In genomic region chr16:30355144-30355953, GRCh38 we compare ENCODE assay signal across 8 cellular contexts. TPM values are rescaled to one million over a fixed set of nuclear protein-coding genes. Genes with fewer than 3 reads are reported as not detected.
A peak's percentile ranks its signal among the peaks of the same experiment; 100 is the strongest.
DNase-seq lines count a peak whose midpoint lies in the region; ATAC-seq and TF ChIP-seq lines count a peak whose summit lies in the region.

Gene CD2BP2, minus strand, starts transcription at chr16:30355308. Its CDS starts 627 bp downstream, at chr16:30354681.

- H3K36me3 ChIP-seq in GM23248 (ENCODE audit: low read depth): peaks cover 11% of the 10 kb centered on the region; the same call in 1 of the 2 replicates
- peaks cover 38% of the 10 kb centered on the region for H3K36me3 ChIP-seq in fibroblast of lung (ENCODE audit: control insufficient read depth, insufficient read depth, low read length)

- H3K27ac Mint-ChIP-seq in activated T-helper 2 cell treated with anti-CD3 and anti-CD28 coated beads, Interferon-gamma antibody, Interleukin-2, Interleukin-4, amounts not matched to agents 10 μg/mL and 5 μg/mL and 100 μg/mL, durations not matched to agents 14 hours and 24 hours and 36 hours: peak within 1 kb of the TSS; percentile 89
- peak within 1 kb of the TSS; percentile 97 to 99 (median 98) for H3K27ac Mint-ChIP-seq in naive B cell
- peak within 1 kb of the TSS; percentile 97 for H3K27ac Mint-ChIP-seq in stimulated activated effector memory CD8-positive, alpha-beta T cell treated with anti-CD3 and anti-CD28 coated beads, Interleukin-12 subunit alpha, Interleukin-12 subunit beta, amount 100 ng/mL, for 72 hours

- peak; percentile 99 for DNase-seq in DMS53 treated with DMSO at 0.1 percent for 48 hours (lab: John Stamatoyannopoulos, UW; ENCODE audit: unreplicated experiment)
- DNase-seq in GM23248: peak; percentile 100
- peak; percentile 98 for DNase-seq in LoVo (ENCODE audit: low spot score)
- DNase-seq in activated T-helper 2 cell treated with anti-CD3 and anti-CD28 coated beads, Interferon-gamma antibody, Interleukin-2, Interleukin-4, amounts not matched to agents 10 μg/mL and 5 μg/mL and 100 μg/mL, durations not matched to agents 14 hours and 24 hours and 36 hours (ENCODE audit: low spot score): peak; percentile 84
- peak; percentile 100 for DNase-seq in fibroblast of lung (ENCODE audit: low read depth in 2 of 2)
- peak; percentile 86 for DNase-seq in naive B cell
- DNase-seq in stimulated activated effector memory CD8-positive, alpha-beta T cell treated with anti-CD3 and anti-CD28 coated beads, Interleukin-12 subunit alpha, Interleukin-12 subunit beta, amount 100 ng/mL, for 72 hours (ENCODE audit: low spot score in 2 of 2): peak; percentile 78 to 93

- H3K27ac ChIP-seq in GM23248 (peak within 1 kb of the TSS; percentile 98), fibroblast of lung (ENCODE audit: insufficient read depth, low read length) (peak within 1 kb of the TSS; percentile 95)

- H4K20me1 ChIP-seq in GM23248 (ENCODE audit: insufficient read depth) (no peaks in the 10 kb centered on the region), fibroblast of lung (ENCODE audit: control insufficient read depth, extremely low read depth, insufficient read depth, low read length) (no peaks in the 10 kb centered on the region)

- H2AFZ ChIP-seq in GM23248 (peak within 1 kb of the TSS; percentile 79), fibroblast of lung (ENCODE audit: low read length) (peak within 1 kb of the TSS; percentile 72)

- no peaks in the 10 kb centered on the region for H3K9me2 ChIP-seq in GM23248 (ENCODE audit: insufficient read depth)

- peak; percentile 55 for TF ChIP-seq POLR2A in Raji (IDR thresholded peaks at IDR 0.05; ENCODE audit: insufficient read depth, low read depth, low read length)

- H3K4me1 Mint-ChIP-seq in activated T-helper 2 cell treated with anti-CD3 and anti-CD28 coated beads, Interferon-gamma antibody, Interleukin-2, Interleukin-4, amounts not matched to agents 10 μg/mL and 5 μg/mL and 100 μg/mL, durations not matched to agents 14 hours and 24 hours and 36 hours (ENCODE audit: low read depth): peaks cover 37% of the 10 kb centered on the region
- peaks cover 41 to 67% (median 45%) of the 10 kb centered on the region in 3 donors for H3K4me1 Mint-ChIP-seq in naive B cell
- H3K4me1 Mint-ChIP-seq in stimulated activated effector memory CD8-positive, alpha-beta T cell treated with anti-CD3 and anti-CD28 coated beads, Interleukin-12 subunit alpha, Interleukin-12 subunit beta, amount 100 ng/mL, for 72 hours: peaks cover 75% of the 10 kb centered on the region

- H3K4me3 Mint-ChIP-seq in activated T-helper 2 cell treated with anti-CD3 and anti-CD28 coated beads, Interferon-gamma antibody, Interleukin-2, Interleukin-4, amounts not matched to agents 10 μg/mL and 5 μg/mL and 100 μg/mL, durations not matched to agents 14 hours and 24 hours and 36 hours (ENCODE audit: low read depth): peak within 1 kb of the TSS; percentile 93
- peak within 1 kb of the TSS; percentile 93 to 98 (median 96) for H3K4me3 Mint-ChIP-seq in naive B cell
- H3K4me3 Mint-ChIP-seq in stimulated activated effector memory CD8-positive, alpha-beta T cell treated with anti-CD3 and anti-CD28 coated beads, Interleukin-12 subunit alpha, Interleukin-12 subunit beta, amount 100 ng/mL, for 72 hours: peak within 1 kb of the TSS; percentile 93

- H3K4me3 ChIP-seq in GM23248 (peak within 1 kb of the TSS; percentile 89), fibroblast of lung (replicated peaks in 1 of 4; ENCODE audit: control extremely low read depth in 1 of 4, insufficient read depth in 1 of 4, low read depth in 3 of 4, low read length in 4 of 4) (peak within 1 kb of the TSS; percentile 78 to 97 (median 95))

- intact Hi-C loops in activated T-helper 2 cell treated with anti-CD3 and anti-CD28 coated beads, Interferon-gamma antibody, Interleukin-2, Interleukin-4, amounts not matched to agents 10 μg/mL and 5 μg/mL and 100 μg/mL, durations not matched to agents 14 hours and 24 hours and 36 hours (cut with micrococcal nuclease): loop anchor here (1.0 to 10.0 kb wide), 3 partner anchors 15 to 291 kb away; partner anchors contain the start of genes ALDOA, TBC1D10B and ZNF771

- peaks cover 52% of the 10 kb centered on the region for H3K79me2 ChIP-seq in GM23248 (ENCODE audit: insufficient read depth)
- H3K79me2 ChIP-seq in fibroblast of lung (ENCODE audit: control insufficient read depth, insufficient read depth, low read length): peaks cover 32% of the 10 kb centered on the region

- H3F3A ChIP-seq in GM23248 (ENCODE audit: insufficient read depth): peaks cover 29% of the 10 kb centered on the region; the same call in 1 of the 2 replicates

- ATAC-seq in naive B cell (ENCODE audit: low read depth in 2 of 2): peak; percentile 94 to 95
- ATAC-seq in stimulated activated effector memory CD8-positive, alpha-beta T cell treated with anti-CD3 and anti-CD28 coated beads, Interleukin-12 subunit alpha, Interleukin-12 subunit beta, amount 100 ng/mL, for 72 hours: peak; percentile 71

- H3K27me3 ChIP-seq in GM23248 (replicated peaks; ENCODE audit: insufficient read depth) (no peaks in the 10 kb centered on the region), fibroblast of lung (ENCODE audit: control insufficient read depth, insufficient read depth, low read length) (no peaks in the 10 kb centered on the region)

- H3K4me1 ChIP-seq in GM23248 (ENCODE audit: insufficient read depth) (peaks cover 28% of the 10 kb centered on the region), fibroblast of lung (ENCODE audit: control insufficient read depth, extremely low read depth, insufficient read depth, low read length) (peaks cover 31% of the 10 kb centered on the region)

- in situ Hi-C loops in GM23248 (cut with MboI): no loop called here

- peak within 1 kb of the TSS; percentile 99 for H3K4me2 ChIP-seq in GM23248 (ENCODE audit: unreplicated experiment)
- peak within 1 kb of the TSS; percentile 99 for H3K4me2 ChIP-seq in fibroblast of lung (ENCODE audit: extremely low read depth, insufficient read depth, low read length)

- no peaks in the 10 kb centered on the region for H3K9me3 ChIP-seq in GM23248 (ENCODE audit: low read depth)
- no peaks in the 10 kb centered on the region for H3K9me3 ChIP-seq in fibroblast of lung (ENCODE audit: control insufficient read depth, insufficient read depth, low read depth, low read length)

- peaks cover 71% of the 10 kb centered on the region for H3K36me3 Mint-ChIP-seq in activated T-helper 2 cell treated with anti-CD3 and anti-CD28 coated beads, Interferon-gamma antibody, Interleukin-2, Interleukin-4, amounts not matched to agents 10 μg/mL and 5 μg/mL and 100 μg/mL, durations not matched to agents 14 hours and 24 hours and 36 hours (ENCODE audit: low read depth)
- no peaks in the 10 kb centered on the region for H3K36me3 Mint-ChIP-seq in naive B cell
- peaks cover 84% of the 10 kb centered on the region for H3K36me3 Mint-ChIP-seq in stimulated activated effector memory CD8-positive, alpha-beta T cell treated with anti-CD3 and anti-CD28 coated beads, Interleukin-12 subunit alpha, Interleukin-12 subunit beta, amount 100 ng/mL, for 72 hours

- H3K27me3 Mint-ChIP-seq in activated T-helper 2 cell treated with anti-CD3 and anti-CD28 coated beads, Interferon-gamma antibody, Interleukin-2, Interleukin-4, amounts not matched to agents 10 μg/mL and 5 μg/mL and 100 μg/mL, durations not matched to agents 14 hours and 24 hours and 36 hours (ENCODE audit: low read depth): no peaks in the 10 kb centered on the region
- no peaks in the 10 kb centered on the region for H3K27me3 Mint-ChIP-seq in naive B cell

- H3K9ac ChIP-seq in GM23248 (peak within 1 kb of the TSS; percentile 94), fibroblast of lung (ENCODE audit: insufficient read depth, low read length) (peak within 1 kb of the TSS; percentile 98)

- 0 to 2% methylated on average over 43 to 44 of the region's 45 CpGs for WGBS in GM23248 (ENCODE audit: low coverage in 1 of 2, low lambda C conversion rate in 2 of 2, missing lambda C conversion rate in 2 of 2), 2 experiments

- peak in 1 of 2 donors; percentile 11 for TF ChIP-seq CTCF in fibroblast of lung (conservative IDR thresholded peaks at IDR 0.05 in 1 of 2, IDR thresholded peaks at IDR 0.05 in 1 of 2; ENCODE audit: low read depth in 1 of 2, low read length in 2 of 2)

- no peaks in the 10 kb centered on the region for H3K9me3 Mint-ChIP-seq in activated T-helper 2 cell treated with anti-CD3 and anti-CD28 coated beads, Interferon-gamma antibody, Interleukin-2, Interleukin-4, amounts not matched to agents 10 μg/mL and 5 μg/mL and 100 μg/mL, durations not matched to agents 14 hours and 24 hours and 36 hours
- H3K9me3 Mint-ChIP-seq in naive B cell: no peaks in the 10 kb centered on the region
- H3K9me3 Mint-ChIP-seq in stimulated activated effector memory CD8-positive, alpha-beta T cell treated with anti-CD3 and anti-CD28 coated beads, Interleukin-12 subunit alpha, Interleukin-12 subunit beta, amount 100 ng/mL, for 72 hours: no peaks in the 10 kb centered on the region

RNA-seq across cellular contexts. Expression of gene CD2BP2, which starts in this region (rescaled TPM):
- 38.5 and 42.9 TPM in 2 replicates for total RNA-seq in GM23248 (2014; rRNA removed; shearing (Covaris generic))
- polyA plus RNA-seq in GM23248 (2016; fragmentation: Nextera tagmentation; extraction: Ambion mirVana) (50.0 and 53.4 TPM in 2 replicates), fibroblast of lung (45.5 and 47.3 TPM in 2 replicates), naive B cell (ENCODE audit: low read depth in 6 of 6) (10 to 100 TPM; 24.2 to 36.1 (median 29.7) TPM)
- total RNA-seq in activated T-helper 2 cell treated with anti-CD3 and anti-CD28 coated beads, Interferon-gamma antibody, Interleukin-2, Interleukin-4, amounts not matched to agents 10 μg/mL and 5 μg/mL and 100 μg/mL, durations not matched to agents 14 hours and 24 hours and 36 hours: 80.1 and 84.5 TPM in 2 replicates
- 35.2 and 36.0 TPM in 2 replicates for total RNA-seq in fibroblast of lung
- 65.0 and 78.7 TPM in 2 replicates for polyA plus RNA-seq in fibroblast of lung (2012)
- polyA minus RNA-seq in fibroblast of lung (ENCODE audit: low replicate concordance): 19.9 and 31.5 TPM in 2 replicates

Comparison
In these comparisons a context has a peak if more than half of its experiments do, and no peak if none do; other contexts are left out.
1. Peak in every context shown above with its lines: DNase-seq, ATAC-seq, H3K4me3 ChIP-seq and H3K27ac ChIP-seq.